In genomic region chrY:20787076-20787475, GRCh38 we compare ENCODE assay signal across 30 cellular contexts. TPM values are rescaled to one million over a fixed set of nuclear protein-coding genes. Genes with fewer than 3 reads are reported as not detected.
DNase-seq lines count a peak whose midpoint lies in the region; ATAC-seq and FAIRE-seq lines count a peak whose summit lies in the region.
"Had no signal": no experiment of that assay in that cellular context is flagged by ENCODE, and none has a peak within 500 bp of the region (broad histone marks: within the 10 kb centered on the region; RNA-seq: fewer than 3 reads in every experiment).

No MANE protein-coding gene starts in this region.

- ATAC-seq in GM21381 (IDR thresholded peaks at IDR 0.05; ENCODE audit: unreplicated experiment): peak; percentile 71
- ATAC-seq in HG02973 (IDR thresholded peaks at IDR 0.05; ENCODE audit: unreplicated experiment): peak; percentile 88
- peak; percentile 83 for ATAC-seq in HG03521 (IDR thresholded peaks at IDR 0.05; ENCODE audit: unreplicated experiment)
- no peak for ATAC-seq in natural killer cell treated with Interleukin-12 subunit alpha and Interleukin-12 subunit beta and Interleukin-15 and Interleukin-18, amount 100 ng/mL, for 72 hours
- ATAC-seq: activated CD8-positive, alpha-beta T cell treated with anti-CD3 and anti-CD28 coated beads, Interleukin-2, amount 10 ng/mL, durations not matched to agents 7 days and 5 days; activated T-cell treated with anti-CD3 and anti-CD28 coated beads, Interleukin-2, amount 50 U/mL, for 4 hours; CD8-positive, alpha-beta T cell; foreskin keratinocyte; Panc1; WTC11 had no signal

- no peaks in the 10 kb centered on the region for H3K4me1 Mint-ChIP-seq in natural killer cell treated with Interleukin-12 subunit alpha and Interleukin-12 subunit beta and Interleukin-15 and Interleukin-18, amount 100 ng/mL, for 72 hours (ENCODE audit: low read depth in 2 of 2)
- H3K4me1 Mint-ChIP-seq: WTC11 had no signal

- no peak overlapping the region for H3K27ac Mint-ChIP-seq in natural killer cell treated with Interleukin-12 subunit alpha and Interleukin-12 subunit beta and Interleukin-15 and Interleukin-18, amount 100 ng/mL, for 72 hours
- H3K27ac Mint-ChIP-seq: activated CD8-positive, alpha-beta T cell treated with anti-CD3 and anti-CD28 coated beads, Interleukin-2, amount 10 ng/mL, durations not matched to agents 7 days and 5 days; activated naive CD8-positive, alpha-beta T cell; CD8-positive, alpha-beta T cell; WTC11 had no signal

- H3K9me3 Mint-ChIP-seq in natural killer cell treated with Interleukin-12 subunit alpha and Interleukin-12 subunit beta and Interleukin-15 and Interleukin-18, amount 100 ng/mL, for 72 hours: no peaks in the 10 kb centered on the region
- H3K9me3 Mint-ChIP-seq: activated T-cell treated with anti-CD3 and anti-CD28 coated beads, Interleukin-2, amount 50 U/mL, for 4 hours; CD8-positive, alpha-beta T cell had no signal

- DNase-seq in GM18507 (ENCODE audit: extremely low spot score, insufficient read length, low read depth): no peak
- no peak for DNase-seq in kidney tubule cell (ENCODE audit: low spot score)
- DNase-seq in natural killer cell treated with Interleukin-12 subunit alpha and Interleukin-12 subunit beta and Interleukin-15 and Interleukin-18, amount 100 ng/mL, for 72 hours (ENCODE audit: low spot score): no peak
- no peak for DNase-seq in SIG-M5 treated with dmso at 0.1 percent for 504 hours (lab: John Stamatoyannopoulos, UW; ENCODE audit: unreplicated experiment)
- DNase-seq: activated CD8-positive, alpha-beta T cell treated with anti-CD3 and anti-CD28 coated beads, Interleukin-2, amount 10 ng/mL, durations not matched to agents 7 days and 5 days; activated T-cell treated with anti-CD3 and anti-CD28 coated beads, Interleukin-2, amount 50 U/mL, for 4 hours; CD8-positive, alpha-beta T cell; cerebellar nuclear complex; erythroblast; foreskin keratinocyte; hippocampal formation; NCI-H1048; NCI-H1930; NCI-H446 treated with DMSO at 0.1 percent for 48 hours; stimulated activated CD4-positive, alpha-beta T cell treated with anti-CD3 and anti-CD28 coated beads, Interleukin-2, amount 100 ng/mL, for 24 hours; stomach; transverse colon had no signal

- H3K4me3 Mint-ChIP-seq in natural killer cell treated with Interleukin-12 subunit alpha and Interleukin-12 subunit beta and Interleukin-15 and Interleukin-18, amount 100 ng/mL, for 72 hours: no peak overlapping the region
- H3K4me3 Mint-ChIP-seq: activated CD8-positive, alpha-beta T cell treated with anti-CD3 and anti-CD28 coated beads, Interleukin-2, amount 10 ng/mL, durations not matched to agents 7 days and 5 days; activated naive CD8-positive, alpha-beta T cell; activated T-cell treated with anti-CD3 and anti-CD28 coated beads, Interleukin-2, amount 50 U/mL, for 4 hours; CD8-positive, alpha-beta T cell; WTC11 had no signal

- H3K36me3 Mint-ChIP-seq in natural killer cell treated with Interleukin-12 subunit alpha and Interleukin-12 subunit beta and Interleukin-15 and Interleukin-18, amount 100 ng/mL, for 72 hours: no peaks in the 10 kb centered on the region
- H3K36me3 Mint-ChIP-seq: activated naive CD8-positive, alpha-beta T cell; CD8-positive, alpha-beta T cell had no signal

- H3K27me3 Mint-ChIP-seq in natural killer cell treated with Interleukin-12 subunit alpha and Interleukin-12 subunit beta and Interleukin-15 and Interleukin-18, amount 100 ng/mL, for 72 hours: no peaks in the 10 kb centered on the region
- H3K27me3 Mint-ChIP-seq: activated naive CD8-positive, alpha-beta T cell had no signal

- peak; percentile 89 for FAIRE-seq in GM18507 (lab: Jason Lieb, UNC)
- FAIRE-seq: astrocyte had no signal

RNA-seq across cellular contexts. Expression of gene RPS4Y2, which starts 31.2 kb away (rescaled TPM):
- not detected for total RNA-seq in natural killer cell treated with Interleukin-12 subunit alpha and Interleukin-12 subunit beta and Interleukin-15 and Interleukin-18, amount 100 ng/mL, for 72 hours
- total RNA-seq: activated T-cell treated with anti-CD3 and anti-CD28 coated beads, Interleukin-2, amount 50 U/mL, for 4 hours; astrocyte; CD8-positive, alpha-beta T cell; foreskin keratinocyte; LHCN-M2; lower leg skin; mucosa of gallbladder; pulmonary artery endothelial cell; SK-MEL-5; skeletal muscle tissue; stomach; transverse colon; WTC11 had no signal

Comparison
In these comparisons a context has a peak if more than half of its experiments do, and no peak if none do; other contexts are left out.
1. ATAC-seq: peak in GM21381 (single experiment), HG02973 (single experiment) and HG03521 (single experiment); none in natural killer cell treated with Interleukin-12 subunit alpha and Interleukin-12 subunit beta and Interleukin-15 and Interleukin-18, amount 100 ng/mL, for 72 hours (0 of 2).